In the genomic region with DNA sequence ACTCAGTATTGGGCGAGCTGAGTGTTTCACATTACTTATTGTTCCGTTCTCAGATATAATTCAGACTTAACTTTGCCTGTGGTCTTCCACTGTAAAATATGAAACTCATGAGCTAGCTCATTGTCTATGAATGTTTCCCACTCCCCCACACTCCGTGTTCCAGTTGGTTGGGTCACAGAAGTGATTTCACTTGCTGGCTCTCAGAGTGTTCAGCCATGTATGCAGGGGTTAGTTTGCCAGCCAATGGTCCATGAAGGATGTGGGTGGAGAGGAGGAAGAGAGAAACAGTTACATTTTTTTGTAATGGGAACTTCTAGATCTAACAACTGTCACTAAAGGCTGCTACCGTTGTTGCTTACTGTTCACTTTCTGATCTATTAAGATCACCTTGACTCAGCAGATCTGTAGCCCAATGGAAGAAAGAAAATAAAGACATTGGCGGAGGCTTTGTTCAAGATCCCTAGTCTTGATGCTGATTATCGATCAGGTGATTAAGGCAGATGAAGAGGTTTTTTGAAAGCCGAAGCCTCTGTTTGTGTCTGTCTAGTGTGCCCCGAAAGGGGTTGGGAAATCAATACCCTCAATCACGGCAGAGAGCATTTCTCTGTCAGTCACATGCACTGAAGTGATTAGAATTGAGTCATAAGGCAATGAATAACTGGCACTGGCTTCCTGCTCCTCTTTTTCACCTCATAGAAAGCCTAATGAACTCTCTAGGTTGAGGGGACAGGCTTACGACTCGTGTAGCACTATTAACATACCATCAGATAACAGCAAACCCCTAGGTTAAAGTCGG, we compare ENCODE assay signal across 10 cellular contexts.
A peak's percentile ranks its signal among the peaks of the same experiment; 100 is the strongest.
DNase-seq lines count a peak whose midpoint lies in the region; ATAC-seq lines count a peak whose summit lies in the region.
"Had no signal": no experiment of that assay in that cellular context is flagged by ENCODE, and none has a peak within 500 bp of the region (broad histone marks: within the 10 kb centered on the region; RNA-seq: fewer than 3 reads in every experiment).

No MANE protein-coding gene starts in this region.

- peak overlapping the region in 8 of 11 experiments; percentile 21 to 63 (median 53); a peak in 13 of 22 replicates for H3K9ac ChIP-seq in BLaER1 treated with 17β-estradiol and CSF1 and Interleukin-3, amounts not matched to agents 10 nM and 100 nM

- DNase-seq in left cardiac atrium (peak; percentile 32), NCI-H82 (lab: John Stamatoyannopoulos, UW) (no peak), NCI-H345 treated with DMSO at 0.1 percent for 48 hours (lab: John Stamatoyannopoulos, UW; ENCODE audit: unreplicated experiment) (no peak)
- DNase-seq in activated naive CD4-positive, alpha-beta T cell treated with anti-CD3 and anti-CD28 coated beads, Interleukin-2, amount 10 ng/mL, durations not matched to agents 7 days and 5 days: no peak
- DNase-seq: stimulated activated CD4-positive, alpha-beta T cell treated with anti-CD3 and anti-CD28 coated beads, Interleukin-4, amount 100 ng/mL, for 1 hour had no signal

- H3K27ac ChIP-seq in BLaER1 treated with 17β-estradiol and CSF1 and Interleukin-3, amounts not matched to agents 10 nM and 100 nM: peak overlapping the region in 9 of 11 experiments; percentile 34 to 89 (median 73); a peak in 17 of 22 replicates
- H3K27ac ChIP-seq: C4-2B had no signal

- no peak overlapping the region for H3K4me3 Mint-ChIP-seq in activated naive CD4-positive, alpha-beta T cell treated with anti-CD3 and anti-CD28 coated beads, Interleukin-2, amount 10 ng/mL, durations not matched to agents 7 days and 5 days

- H3K9me3 ChIP-seq in BLaER1 treated with 17β-estradiol and CSF1 and Interleukin-3, amounts not matched to agents 10 nM and 100 nM (replicated peaks in 1 of 11): peaks cover 0 to 10% (median 0%) of the 10 kb centered on the region in 11 experiments; a peak in 6 of 22 replicates

- peak overlapping the region in 4 of 10 experiments; percentile 23 to 39 (median 31); a peak in 7 of 20 replicates for H3K4me3 ChIP-seq in BLaER1 treated with 17β-estradiol and CSF1 and Interleukin-3, amounts not matched to agents 10 nM and 100 nM

- intact Hi-C loops in left cardiac atrium (cut with DNase I): no loop called here

- ATAC-seq in GM21390 (IDR thresholded peaks at IDR 0.05; ENCODE audit: unreplicated experiment) (peak; percentile 97), HG03460 (IDR thresholded peaks at IDR 0.05; ENCODE audit: unreplicated experiment) (peak; percentile 97), left cardiac atrium (peak; percentile 38 to 91)
- no peak for ATAC-seq in activated CD4-positive, CD25-positive, alpha-beta regulatory T cell treated with anti-CD3 and anti-CD28 coated beads, Interleukin-2, amount 50 U/mL, for 24 hours

- no peaks in the 10 kb centered on the region for H3K27me3 ChIP-seq in BLaER1 treated with 17β-estradiol and CSF1 and Interleukin-3, amounts not matched to agents 10 nM and 100 nM

- peaks cover 13 to 33% (median 28%) of the 10 kb centered on the region in 10 experiments for H3K4me1 ChIP-seq in BLaER1 treated with 17β-estradiol and CSF1 and Interleukin-3, amounts not matched to agents 10 nM and 100 nM

- H3K4me2 ChIP-seq in BLaER1 treated with 17β-estradiol and CSF1 and Interleukin-3, amounts not matched to agents 10 nM and 100 nM: peak overlapping the region; percentile 69 to 90 (median 73)

- H3K27me3 Mint-ChIP-seq in activated naive CD4-positive, alpha-beta T cell treated with anti-CD3 and anti-CD28 coated beads, Interleukin-2, amount 10 ng/mL, durations not matched to agents 7 days and 5 days: no peaks in the 10 kb centered on the region

- no peaks in the 10 kb centered on the region for H4K20me1 ChIP-seq in BLaER1 treated with 17β-estradiol and CSF1 and Interleukin-3, amounts not matched to agents 10 nM and 100 nM

- H3K4me1 Mint-ChIP-seq in activated naive CD4-positive, alpha-beta T cell treated with anti-CD3 and anti-CD28 coated beads, Interleukin-2, amount 10 ng/mL, durations not matched to agents 7 days and 5 days: no peaks in the 10 kb centered on the region

- H3K36me3 ChIP-seq in BLaER1 treated with 17β-estradiol and CSF1 and Interleukin-3, amounts not matched to agents 10 nM and 100 nM: no peaks in the 10 kb centered on the region

- no peak overlapping the region for H3K27ac Mint-ChIP-seq in activated naive CD4-positive, alpha-beta T cell treated with anti-CD3 and anti-CD28 coated beads, Interleukin-2, amount 10 ng/mL, durations not matched to agents 7 days and 5 days

- H3K36me3 Mint-ChIP-seq in activated naive CD4-positive, alpha-beta T cell treated with anti-CD3 and anti-CD28 coated beads, Interleukin-2, amount 10 ng/mL, durations not matched to agents 7 days and 5 days: no peaks in the 10 kb centered on the region

- CTCF ChIA-PET in activated naive CD4-positive, alpha-beta T cell treated with anti-CD3 and anti-CD28 coated beads, Interleukin-2, amount 10 ng/mL, durations not matched to agents 7 days and 5 days (lab: Charles Lee): no interaction called here

- peaks cover 2% of the 10 kb centered on the region for H3K9me3 Mint-ChIP-seq in activated naive CD4-positive, alpha-beta T cell treated with anti-CD3 and anti-CD28 coated beads, Interleukin-2, amount 10 ng/mL, durations not matched to agents 7 days and 5 days

Comparison
In these comparisons a context has a peak if more than half of its experiments do, and no peak if none do; other contexts are left out.
1. ATAC-seq: peak in GM21390 (single experiment), HG03460 (single experiment) and left cardiac atrium (2 of 2); none in activated CD4-positive, CD25-positive, alpha-beta regulatory T cell treated with anti-CD3 and anti-CD28 coated beads, Interleukin-2, amount 50 U/mL, for 24 hours (0 of 2).